10 cellular contexts compared by ENCODE assay signal in genomic region chr10:132630666-132631347, GRCh38.
DNase-seq lines count a peak whose midpoint lies in the region; ATAC-seq and TF ChIP-seq lines count a peak whose summit lies in the region.
"Had no signal": no experiment of that assay in that cellular context is flagged by ENCODE, and none has a peak within 500 bp of the region (broad histone marks: within the 10 kb centered on the region; RNA-seq: fewer than 3 reads in every experiment).

No MANE protein-coding gene starts in this region.

- peak; percentile 41 to 48 for TF ChIP-seq POLR2A in gastrocnemius medialis (IDR thresholded peaks at IDR 0.05)

- intact Hi-C loops in dorsolateral prefrontal cortex (cut with DNase I) (loop anchor here (5.0 to 10.0 kb wide), 2 partner anchors 44 to 236 kb away; partner anchors contain the start of gene PWWP2B (in 1 of the 2)), gastrocnemius medialis (cut with DNase I; ENCODE audit: low total_unique reads) (loop anchor here (1.0 kb wide), 1 partner anchor 94 kb away; the partner anchor contains the start of gene INPP5A)

- peaks cover 67 to 71% of the 10 kb centered on the region in 2 donors for H3K4me1 ChIP-seq in gastrocnemius medialis

- no peaks in the 10 kb centered on the region for H3K9me3 ChIP-seq in gastrocnemius medialis

- H3K27me3 ChIP-seq in dorsolateral prefrontal cortex (no peaks in the 10 kb centered on the region), layer of hippocampus (ENCODE audit: control insufficient read depth, insufficient read depth, low read length) (no peaks in the 10 kb centered on the region), gastrocnemius medialis (no peaks in the 10 kb centered on the region), H7 (ENCODE audit: control insufficient read depth, insufficient read depth, low read length) (no peaks in the 10 kb centered on the region)

- no peak for TF ChIP-seq CTCF in dorsolateral prefrontal cortex (IDR thresholded peaks at IDR 0.05 in 54 of 56, conservative IDR thresholded peaks at IDR 0.05 in 2 of 56; ENCODE audit: low read depth in 1 of 56, partially characterized antibody in 56 of 56)
- TF ChIP-seq CTCF in gastrocnemius medialis (IDR thresholded peaks at IDR 0.05 in 4 of 5, conservative IDR thresholded peaks at IDR 0.05 in 1 of 5), result no peak
- no peak for TF ChIP-seq CTCF in GM10266 (IDR thresholded peaks at IDR 0.05; ENCODE audit: control insufficient read depth, insufficient read depth, low read depth, missing control alignments)

- in situ Hi-C loops in gastrocnemius medialis (cut with MboI; ENCODE audit: low sequenced_read_pairs in 4 of 4), result loop anchor here (5.0 to 25.0 kb wide), 5 partner anchors 94 to 244 kb away; partner anchors contain the start of genes INPP5A (in 4 of the 4) and PWWP2B (in 3 of the 4)

- H3K27ac ChIP-seq in dorsolateral prefrontal cortex, result peak overlapping the region; percentile 29 to 95 (median 84)
- peak overlapping the region; percentile 72 for H3K27ac ChIP-seq in layer of hippocampus (ENCODE audit: low read depth, low read length)
- peak overlapping the region; percentile 90 to 99 (median 92) for H3K27ac ChIP-seq in gastrocnemius medialis

- peak; percentile 55 to 59 for ATAC-seq in gastrocnemius medialis

- H3K36me3 ChIP-seq in gastrocnemius medialis, result no peaks in the 10 kb centered on the region
- no peaks in the 10 kb centered on the region for H3K36me3 ChIP-seq in H7 (replicated peaks; ENCODE audit: control insufficient read depth, insufficient read depth, low read length)

- H3K4me3 ChIP-seq in dorsolateral prefrontal cortex (no peak overlapping the region), gastrocnemius medialis (peak overlapping the region in 3 of 4 donors; percentile 8 to 39 (median 12)), H7 (ENCODE audit: insufficient read depth, low read depth, low read length) (no peak overlapping the region)

- peak; percentile 48 for DNase-seq in AG20443 (ENCODE audit: low spot score)
- DNase-seq in dorsolateral prefrontal cortex, result peak in 4 of 10 donors; percentile 33 to 53 (median 49)
- peak; percentile 76 to 84 for DNase-seq in gastrocnemius medialis
- DNase-seq in H7, result no peak
- no peak for DNase-seq in GM10266 (ENCODE audit: extremely low spot score)
- DNase-seq in superior temporal gyrus (ENCODE audit: extremely low spot score), result no peak
- DNase-seq in NCI-H1436 treated with DMSO at 0.1 percent for 48 hours (lab: John Stamatoyannopoulos, UW), result no peak
- DNase-seq: AML-193, NCI-H2107 had no signal

Comparison
In these comparisons a context has a peak if more than half of its experiments do, and no peak if none do; other contexts are left out.
1. DNase-seq: peak in AG20443 (single experiment) and gastrocnemius medialis (2 of 2); none in H7 (single experiment), GM10266 (single experiment), superior temporal gyrus (single experiment) and NCI-H1436 treated with DMSO at 0.1 percent for 48 hours (single experiment).
2. H3K4me3 ChIP-seq: peak in gastrocnemius medialis (3 of 4); none in dorsolateral prefrontal cortex (0 of 59) and H7 (single experiment).
3. Peak in every context shown above with its lines, with median percentiles within 50 percentile points of each other: H3K27ac ChIP-seq.